Comparison of ENCODE assay signal across 23 cellular contexts in genomic region chr12:115260807-115261161, GRCh38.
"Had no signal": no experiment of that assay in that cellular context is flagged by ENCODE, and none has a peak within 500 bp of the region (broad histone marks: within the 10 kb centered on the region; RNA-seq: fewer than 3 reads in every experiment).

No MANE protein-coding gene starts in this region.

- ATAC-seq: effector memory CD8-positive, alpha-beta T cell; gastrocnemius medialis; left cardiac atrium; natural killer cell treated with Interleukin-12 subunit alpha and Interleukin-12 subunit beta and Interleukin-15 and Interleukin-18, amount 100 ng/mL, for 72 hours; sciatic nerve; stimulated activated naive CD8-positive, alpha-beta T cell treated with anti-CD3 and anti-CD28 coated beads, Interleukin-15, amount 100 ng/mL, for 72 hours had no signal

- DNase-seq: cortex of kidney; effector memory CD8-positive, alpha-beta T cell; erythroblast; esophagus squamous epithelium; foreskin fibroblast; gastrocnemius medialis; head of caudate nucleus; kidney; left cardiac atrium; left lung; mesenchymal stem cell; naive B cell; stimulated activated CD4-positive, alpha-beta T cell treated with anti-CD3 and anti-CD28 coated beads, Interleukin-12 subunit alpha, Interleukin-12 subunit beta, amount 100 ng/mL, for 4 hours; stimulated activated CD4-positive, alpha-beta T cell treated with anti-CD3 and anti-CD28 coated beads, Interleukin-1b, Interleukin-23, amount 100 ng/mL, for 48 hours; stimulated activated CD4-positive, alpha-beta T cell treated with anti-CD3 and anti-CD28 coated beads, Interleukin-4, amount 100 ng/mL, for 1 hour; stimulated activated CD8-positive, alpha-beta memory T cell treated with anti-CD3 and anti-CD28 coated beads, Interleukin-4, amount 100 ng/mL, for 48 hours; stimulated activated naive CD4-positive, alpha-beta T cell; stimulated activated naive CD8-positive, alpha-beta T cell treated with anti-CD3 and anti-CD28 coated beads, Interleukin-15, amount 100 ng/mL, for 72 hours; transverse colon; upper lobe of right lung; uterus had no signal
